Comparison of ENCODE assay signal across 23 cellular contexts in the genomic region with DNA sequence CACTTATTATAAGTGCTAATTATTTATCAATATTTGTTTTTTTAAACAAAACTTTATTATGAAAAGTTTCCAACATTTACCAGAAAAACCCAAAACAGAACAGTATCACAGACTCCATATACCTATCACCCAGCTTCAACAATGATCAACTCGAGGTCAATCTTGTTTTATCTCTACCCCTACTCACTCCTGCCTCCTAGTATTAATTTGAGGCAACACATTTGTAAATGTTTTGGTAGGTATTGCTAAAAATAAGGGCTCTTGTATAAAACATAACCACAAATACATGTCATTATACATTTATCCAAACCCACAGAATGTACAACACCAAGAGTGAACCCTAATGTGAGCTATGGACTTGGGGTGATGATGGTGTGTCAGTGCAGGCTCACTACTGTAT.
"Had no signal": no experiment of that assay in that cellular context is flagged by ENCODE, and none has a peak within 500 bp of the region (broad histone marks: within the 10 kb centered on the region; RNA-seq: fewer than 3 reads in every experiment).

No MANE protein-coding gene starts in this region.

- FAIRE-seq: HTR-8/SVneo, RCC 7860 had no signal

- H3K27ac ChIP-seq: HL-60, PC-9, SJSA1, SK-N-MC had no signal

- H3K36me3 ChIP-seq: SJSA1 had no signal

- DNase-seq: KBM-7; MV-4-11; NCI-H1048; NCI-H1105; NCI-H1417; NCI-H1436 treated with DMSO at 0.1 percent for 48 hours; NCI-H1694; NCI-H187 treated with DMSO at 0.1 percent for 48 hours; NCI-H2029 treated with DMSO at 0.1 percent for 48 hours; NCI-H2171 treated with DMSO at 0.1 percent for 48 hours; NCI-H526 treated with DMSO at 0.1 percent for 48 hours; NCI-H748 treated with DMSO at 0.1 percent for 48 hours; NK-92 treated with Interleukin-12 subunit alpha and Interleukin-12 subunit beta, amount 100 ng/mL, for 24 hours; OCI-M1; PC-9; Right ventricle myocardium superior; RPMI8226; SIG-M5 had no signal

- H3K27me3 ChIP-seq: SJSA1 had no signal

- H3K4me2 ChIP-seq: PC-9 had no signal

- H3K9me3 ChIP-seq: SJSA1 had no signal

- H3K4me3 ChIP-seq: PC-9, SJSA1, SK-N-MC had no signal

- H2AFZ ChIP-seq: PC-9 had no signal
